18 cellular contexts compared by ENCODE assay signal in genomic region chr14:101088714-101089113, GRCh38.
DNase-seq lines count a peak whose midpoint lies in the region; ATAC-seq and TF ChIP-seq lines count a peak whose summit lies in the region.
"Had no signal": no experiment of that assay in that cellular context is flagged by ENCODE, and none has a peak within 500 bp of the region (broad histone marks: within the 10 kb centered on the region; RNA-seq: fewer than 3 reads in every experiment).

No MANE protein-coding gene starts in this region.

- peak; percentile 14 for DNase-seq in activated CD4-positive, CD25-positive, alpha-beta regulatory T cell treated with anti-CD3 and anti-CD28 coated beads, Interleukin-2, amount 50 U/mL, for 72 hours
- no peak for DNase-seq in activated CD4-positive, CD25-positive, alpha-beta regulatory T cell (lab: John Stamatoyannopoulos, UW)
- DNase-seq in activated effector memory CD4-positive, alpha-beta T cell treated with anti-CD3 and anti-CD28 coated beads, Interleukin-2, amount 50 U/mL, for 16 hours = peak; percentile 33
- no peak for DNase-seq in activated effector memory CD4-positive, alpha-beta T cell treated with Interleukin-2 at 50 U/mL for 16 hours
- DNase-seq in islet precursor cell (peak; percentile 33), osteocyte (ENCODE audit: extremely low spot score, unreplicated experiment) (no peak), mesothelial cell of epicardium (ENCODE audit: low spot score in 2 of 2, unreplicated experiment in 2 of 2) (no peak)
- DNase-seq: CD4-positive, alpha-beta memory T cell; DMS153; DMS79; GDM1; H7; HFFc6 had no signal

- no peaks in the 10 kb centered on the region for H3K27me3 Mint-ChIP-seq in osteocyte (ENCODE audit: unreplicated experiment)
- no peaks in the 10 kb centered on the region for H3K27me3 Mint-ChIP-seq in mesothelial cell of epicardium (ENCODE audit: low read depth)

- no peak for ATAC-seq in GM19035 (IDR thresholded peaks at IDR 0.05; ENCODE audit: unreplicated experiment)
- ATAC-seq: A549, GM23338, HCT116 had no signal

- H3K36me3 Mint-ChIP-seq in osteocyte (ENCODE audit: unreplicated experiment) (no peaks in the 10 kb centered on the region), mesothelial cell of epicardium (no peaks in the 10 kb centered on the region)
- H3K36me3 Mint-ChIP-seq: CD14-positive monocyte; CD4-positive, alpha-beta memory T cell had no signal

- H3K9me3 Mint-ChIP-seq in osteocyte (ENCODE audit: unreplicated experiment) (peaks cover 6% of the 10 kb centered on the region), mesothelial cell of epicardium (no peaks in the 10 kb centered on the region)
- H3K9me3 Mint-ChIP-seq: GM23338, HFFc6 had no signal

- H3K4me3 Mint-ChIP-seq in osteocyte (ENCODE audit: unreplicated experiment) (no peak overlapping the region), mesothelial cell of epicardium (no peak overlapping the region)
- H3K4me3 Mint-ChIP-seq: CD14-positive monocyte; CD4-positive, alpha-beta memory T cell; GM23338; HFFc6 had no signal

- no peak for TF ChIP-seq CTCF in osteocyte (IDR thresholded peaks at IDR 0.05)
- TF ChIP-seq CTCF in mesothelial cell of epicardium (IDR thresholded peaks at IDR 0.05; ENCODE audit: unreplicated experiment) = no peak

- H3K27ac Mint-ChIP-seq in osteocyte (ENCODE audit: unreplicated experiment) (peak overlapping the region; percentile 60), mesothelial cell of epicardium (no peak overlapping the region)
- H3K27ac Mint-ChIP-seq: CD14-positive monocyte; CD4-positive, alpha-beta memory T cell; GM23338; HFFc6 had no signal

- H3K4me1 Mint-ChIP-seq in osteocyte (ENCODE audit: unreplicated experiment) (peaks cover 19% of the 10 kb centered on the region), mesothelial cell of epicardium (peaks cover 3% of the 10 kb centered on the region)
- H3K4me1 Mint-ChIP-seq: CD14-positive monocyte; CD4-positive, alpha-beta memory T cell; GM23338 had no signal

Comparison
In these comparisons a context has a peak if more than half of its experiments do, and no peak if none do; other contexts are left out.
1. DNase-seq: peak in activated CD4-positive, CD25-positive, alpha-beta regulatory T cell treated with anti-CD3 and anti-CD28 coated beads, Interleukin-2, amount 50 U/mL, for 72 hours (single experiment), activated effector memory CD4-positive, alpha-beta T cell treated with anti-CD3 and anti-CD28 coated beads, Interleukin-2, amount 50 U/mL, for 16 hours (single experiment) and islet precursor cell (single experiment); none in activated CD4-positive, CD25-positive, alpha-beta regulatory T cell (0 of 4), activated effector memory CD4-positive, alpha-beta T cell treated with Interleukin-2 at 50 U/mL for 16 hours (single experiment), osteocyte (single experiment) and mesothelial cell of epicardium (0 of 2).